In genomic region chr1:182955596-182956588, GRCh38 we compare ENCODE assay signal across 11 cellular contexts. TPM values are rescaled to one million over a fixed set of nuclear protein-coding genes. Genes with fewer than 3 reads are reported as not detected.
DNase-seq lines count a peak whose midpoint lies in the region; TF ChIP-seq lines count a peak whose summit lies in the region.
"Had no signal": no experiment of that assay in that cellular context is flagged by ENCODE, and none has a peak within 500 bp of the region (broad histone marks: within the 10 kb centered on the region; RNA-seq: fewer than 3 reads in every experiment).

No MANE protein-coding gene starts in this region.

- 65 to 67% methylated on average over 9 of the region's 9 CpGs for WGBS in GM23248 (ENCODE audit: low coverage in 1 of 2, low lambda C conversion rate in 2 of 2, missing lambda C conversion rate in 2 of 2), 2 experiments

- no peaks in the 10 kb centered on the region for H3K36me3 ChIP-seq in GM23248 (ENCODE audit: low read depth)
- H3K36me3 ChIP-seq: vagina had no signal

- in situ Hi-C loops in GM23248 (cut with MboI), result no loop called here
- in situ Hi-C loops in GM13977 (cut with MboI; ENCODE audit: low pct_unique_long_range_greater_than_20kb, low sequenced_read_pairs, unreplicated experiment), result loop anchor here (25.0 kb wide), 1 partner anchor 256 kb away; no protein-coding TSS in a partner anchor

- TF ChIP-seq CTCF in chondrocyte (IDR thresholded peaks at IDR 0.05), result no peak
- no peak for TF ChIP-seq CTCF in retinal pigment epithelial cell (conservative IDR thresholded peaks at IDR 0.05; ENCODE audit: low read depth, low read length)
- no peak for TF ChIP-seq CTCF in progenitor cell of endocrine pancreas (IDR thresholded peaks at IDR 0.05; ENCODE audit: unreplicated experiment)
- TF ChIP-seq CTCF in GM13977 (IDR thresholded peaks at IDR 0.05; ENCODE audit: extremely low read depth, insufficient read depth, missing control alignments), result no peak

- DNase-seq in GM23248 (peak; percentile 96), NCI-H524 treated with DMSO at 0.1 percent for 48 hours (lab: John Stamatoyannopoulos, UW) (peak; percentile 95), chondrocyte (ENCODE audit: low spot score) (no peak), retinal pigment epithelial cell (ENCODE audit: low read depth) (peak; percentile 45), HuH-7 (ENCODE audit: low spot score) (no peak), DMS79 treated with DMSO at 0.1 percent for 48 hours (lab: John Stamatoyannopoulos, UW) (no peak), progenitor cell of endocrine pancreas (ENCODE audit: low spot score, unreplicated experiment) (no peak), GM13977 (ENCODE audit: low spot score) (no peak)
- DNase-seq: stimulated activated CD4-positive, alpha-beta T cell treated with anti-CD3 and anti-CD28 coated beads, Interleukin-2, amount 100 ng/mL, for 48 hours had no signal

- H3K79me2 ChIP-seq in GM23248 (ENCODE audit: insufficient read depth), result peaks cover 3% of the 10 kb centered on the region; the same call in 1 of the 2 replicates

- H3K27me3 ChIP-seq in GM23248 (replicated peaks; ENCODE audit: insufficient read depth), result no peaks in the 10 kb centered on the region
- H3K27me3 ChIP-seq: vagina had no signal

- H3K4me2 ChIP-seq in GM23248 (ENCODE audit: unreplicated experiment), result peak overlapping the region; percentile 35

- H3K9me3 Mint-ChIP-seq in chondrocyte (ENCODE audit: low read depth) (no peaks in the 10 kb centered on the region), progenitor cell of endocrine pancreas (ENCODE audit: low read depth) (no peaks in the 10 kb centered on the region)
- H3K9me3 Mint-ChIP-seq: mesothelial cell of epicardium had no signal

- H4K20me1 ChIP-seq in GM23248 (ENCODE audit: insufficient read depth), result no peaks in the 10 kb centered on the region

- H3K27ac Mint-ChIP-seq in chondrocyte (ENCODE audit: unreplicated experiment), result peak overlapping the region; percentile 64
- no peak overlapping the region for H3K27ac Mint-ChIP-seq in progenitor cell of endocrine pancreas
- H3K27ac Mint-ChIP-seq: mesothelial cell of epicardium had no signal

- H3K27ac ChIP-seq in GM23248, result peak overlapping the region; percentile 81
- H3K27ac ChIP-seq: vagina had no signal

- H3K4me3 Mint-ChIP-seq in chondrocyte (ENCODE audit: unreplicated experiment) (no peak overlapping the region), progenitor cell of endocrine pancreas (ENCODE audit: low read depth) (no peak overlapping the region)
- H3K4me3 Mint-ChIP-seq: mesothelial cell of epicardium had no signal

- H3K9ac ChIP-seq in GM23248, result peak overlapping the region; percentile 18; the same call in 1 of the 2 replicates

- peaks cover 17% of the 10 kb centered on the region for H3F3A ChIP-seq in GM23248 (ENCODE audit: insufficient read depth)

- H3K27me3 Mint-ChIP-seq in chondrocyte (ENCODE audit: low read depth) (no peaks in the 10 kb centered on the region), progenitor cell of endocrine pancreas (no peaks in the 10 kb centered on the region)

- H3K36me3 Mint-ChIP-seq in chondrocyte (ENCODE audit: low read depth) (no peaks in the 10 kb centered on the region), progenitor cell of endocrine pancreas (ENCODE audit: insufficient read depth) (no peaks in the 10 kb centered on the region)
- H3K36me3 Mint-ChIP-seq: mesothelial cell of epicardium had no signal

- no peaks in the 10 kb centered on the region for H3K9me2 ChIP-seq in GM23248 (ENCODE audit: insufficient read depth)

- H2AFZ ChIP-seq in GM23248, result no peak overlapping the region

- H3K4me1 ChIP-seq in GM23248 (ENCODE audit: insufficient read depth), result peaks cover 12% of the 10 kb centered on the region; the same call in 1 of the 2 replicates

- H3K4me1 Mint-ChIP-seq in chondrocyte (ENCODE audit: low read depth) (peaks cover 11% of the 10 kb centered on the region), progenitor cell of endocrine pancreas (ENCODE audit: low read depth) (no peaks in the 10 kb centered on the region)
- H3K4me1 Mint-ChIP-seq: mesothelial cell of epicardium had no signal

- H3K4me3 ChIP-seq in GM23248 (peak overlapping the region; percentile 6; the same call in 1 of the 2 replicates), retinal pigment epithelial cell (ENCODE audit: low read length) (no peak overlapping the region)
- H3K4me3 ChIP-seq: vagina had no signal

- H3K9me3 ChIP-seq in GM23248 (ENCODE audit: low read depth), result no peaks in the 10 kb centered on the region
- H3K9me3 ChIP-seq: vagina had no signal

RNA-seq across cellular contexts. Expression of gene SHCBP1L, which starts 2.9 kb away (rescaled TPM):
- total RNA-seq in GM23248 (2014; rRNA removed; shearing (Covaris generic)), result not detected in 2 replicates
- not detected in 2 replicates for polyA plus RNA-seq in GM23248 (2016; fragmentation: Nextera tagmentation; extraction: Ambion mirVana)
- total RNA-seq in chondrocyte, result not detected in 3 replicates
- not detected in 2 replicates for total RNA-seq in progenitor cell of endocrine pancreas
- total RNA-seq: mesothelial cell of epicardium, vagina had no signal

Comparison
In these comparisons a context has a peak if more than half of its experiments do, and no peak if none do; other contexts are left out.
1. DNase-seq: peak in GM23248 (single experiment), NCI-H524 treated with DMSO at 0.1 percent for 48 hours (single experiment) and retinal pigment epithelial cell (single experiment); none in chondrocyte (single experiment), HuH-7 (single experiment), DMS79 treated with DMSO at 0.1 percent for 48 hours (single experiment), progenitor cell of endocrine pancreas (single experiment) and GM13977 (single experiment).